9 cellular contexts compared by ENCODE assay signal in genomic region chr7:117993377-117994003, GRCh38.
DNase-seq lines count a peak whose midpoint lies in the region; ATAC-seq and TF ChIP-seq lines count a peak whose summit lies in the region.
"Had no signal": no experiment of that assay in that cellular context is flagged by ENCODE, and none has a peak within 500 bp of the region (broad histone marks: within the 10 kb centered on the region; RNA-seq: fewer than 3 reads in every experiment).

No MANE protein-coding gene starts in this region.

- H3K27me3 ChIP-seq in Loucy (ENCODE audit: insufficient read depth, low read length, poor library complexity, severe bottlenecking) (no peaks in the 10 kb centered on the region), suprapubic skin (no peaks in the 10 kb centered on the region)

- no peaks in the 10 kb centered on the region; the same call in 1 of the 2 replicates for H3K36me3 Mint-ChIP-seq in WTC11
- H3K36me3 Mint-ChIP-seq in activated naive CD4-positive, alpha-beta T cell treated with anti-CD3 and anti-CD28 coated beads, Interleukin-2, amount 10 ng/mL, durations not matched to agents 7 days and 5 days = no peaks in the 10 kb centered on the region

- DNase-seq in AG08396 (ENCODE audit: low spot score) = peak; percentile 29
- peak; percentile 78 for DNase-seq in HEK293T (ENCODE audit: extremely low spot score)
- peak; percentile 74 for DNase-seq in WTC11 (ENCODE audit: low spot score)
- DNase-seq in islet precursor cell = peak; percentile 89
- DNase-seq in activated naive CD4-positive, alpha-beta T cell treated with anti-CD3 and anti-CD28 coated beads, Interleukin-2, amount 10 ng/mL, durations not matched to agents 7 days and 5 days = no peak
- no peak for DNase-seq in suprapubic skin (ENCODE audit: low spot score in 2 of 2)
- DNase-seq: left cardiac atrium had no signal

- H3K27ac Mint-ChIP-seq in WTC11 = no peak overlapping the region
- no peak overlapping the region for H3K27ac Mint-ChIP-seq in activated naive CD4-positive, alpha-beta T cell treated with anti-CD3 and anti-CD28 coated beads, Interleukin-2, amount 10 ng/mL, durations not matched to agents 7 days and 5 days

- no peak for TF ChIP-seq POLR2A in suprapubic skin (IDR thresholded peaks at IDR 0.05)

- POLR2A ChIA-PET in HEK293T (lab: Yijun Ruan, JAX) (no interaction called here), WTC11 (lab: Charles Lee) (no interaction called here)

- no peaks in the 10 kb centered on the region for H3F3A ChIP-seq in Loucy (ENCODE audit: low read depth)

- no peaks in the 10 kb centered on the region for H3K27me3 Mint-ChIP-seq in WTC11 (ENCODE audit: low read depth)
- H3K27me3 Mint-ChIP-seq in activated naive CD4-positive, alpha-beta T cell treated with anti-CD3 and anti-CD28 coated beads, Interleukin-2, amount 10 ng/mL, durations not matched to agents 7 days and 5 days = no peaks in the 10 kb centered on the region

- H3K9ac ChIP-seq in Loucy (ENCODE audit: low read depth, low read length, poor library complexity, severe bottlenecking) = no peak overlapping the region

- H3K27ac ChIP-seq in suprapubic skin = no peak overlapping the region

- peaks cover 7% of the 10 kb centered on the region; the same call in 1 of the 2 replicates for H3K9me3 Mint-ChIP-seq in WTC11
- peaks cover 2% of the 10 kb centered on the region for H3K9me3 Mint-ChIP-seq in activated naive CD4-positive, alpha-beta T cell treated with anti-CD3 and anti-CD28 coated beads, Interleukin-2, amount 10 ng/mL, durations not matched to agents 7 days and 5 days

- CTCF ChIA-PET in HEK293T (lab: Yijun Ruan, JAX) (interaction anchor here (0.8 to 1.3 kb wide), 8 partner anchors 8 to 92 kb away, joined by 3 to 9 read pairs (median 3); no protein-coding TSS in a partner anchor), WTC11 (lab: Charles Lee) (interaction anchor here (0.6 to 1.8 kb wide), 35 partner anchors 10 to 380 kb away, joined by 3 to 21 read pairs (median 4); partner anchors contain the start of gene CTTNBP2)
- CTCF ChIA-PET in activated naive CD4-positive, alpha-beta T cell treated with anti-CD3 and anti-CD28 coated beads, Interleukin-2, amount 10 ng/mL, durations not matched to agents 7 days and 5 days (lab: Charles Lee) = interaction anchor here (0.8 kb wide), 1 partner anchor 30 kb away, joined by 4 read pairs; no protein-coding TSS in a partner anchor

- no peaks in the 10 kb centered on the region for H3K9me2 ChIP-seq in Loucy (replicated peaks; ENCODE audit: low read depth, low read length)

- no peaks in the 10 kb centered on the region for H3K36me3 ChIP-seq in Loucy (ENCODE audit: insufficient read depth, low read length)
- H3K36me3 ChIP-seq in suprapubic skin = no peaks in the 10 kb centered on the region

- no peak overlapping the region for H3K4me3 ChIP-seq in GM12875 (ENCODE audit: low read depth, low read length)
- H3K4me3 ChIP-seq in Loucy (ENCODE audit: low read length, poor library complexity, severe bottlenecking) = no peak overlapping the region
- no peak overlapping the region for H3K4me3 ChIP-seq in suprapubic skin

- no peaks in the 10 kb centered on the region for H3K79me2 ChIP-seq in Loucy (ENCODE audit: insufficient read depth, low read length)

- peak; percentile 60; the same call in 1 of the 2 replicates for TF ChIP-seq CTCF in GM12875 (IDR thresholded peaks at IDR 0.05; ENCODE audit: borderline replicate concordance, insufficient read depth, low read depth, low read length)
- peak; percentile 74 for TF ChIP-seq CTCF in Loucy (conservative IDR thresholded peaks at IDR 0.05; ENCODE audit: low read length)
- peak; percentile 56 for TF ChIP-seq CTCF in WTC11 (IDR thresholded peaks at IDR 0.05)
- peak in 1 of 2 donors; percentile 47 for TF ChIP-seq CTCF in suprapubic skin (IDR thresholded peaks at IDR 0.05)

- H3K4me1 ChIP-seq in Loucy (ENCODE audit: insufficient read depth, low read length, poor library complexity, severe bottlenecking) (no peaks in the 10 kb centered on the region), suprapubic skin (no peaks in the 10 kb centered on the region)

- no peaks in the 10 kb centered on the region for H4K20me1 ChIP-seq in Loucy (ENCODE audit: insufficient read depth, low read length, poor library complexity, severe bottlenecking)

- no peak overlapping the region; the same call in 1 of the 2 replicates for H3K4me3 Mint-ChIP-seq in WTC11
- H3K4me3 Mint-ChIP-seq in activated naive CD4-positive, alpha-beta T cell treated with anti-CD3 and anti-CD28 coated beads, Interleukin-2, amount 10 ng/mL, durations not matched to agents 7 days and 5 days = no peak overlapping the region

- H3K9me3 ChIP-seq in Loucy (ENCODE audit: insufficient read depth, low read depth, low read length) (no peaks in the 10 kb centered on the region), suprapubic skin (no peaks in the 10 kb centered on the region)

- no peak overlapping the region for H2AFZ ChIP-seq in Loucy (ENCODE audit: low read length)

- TF ChIP-seq EP300 in suprapubic skin (IDR thresholded peaks at IDR 0.05) = no peak

- peak; percentile 100 for ATAC-seq in WTC11

- H3K4me2 ChIP-seq in Loucy (ENCODE audit: low read depth, low read length, poor library complexity, severe bottlenecking) = no peak overlapping the region

- H3K4me1 Mint-ChIP-seq in WTC11 = peaks cover 21% of the 10 kb centered on the region
- H3K4me1 Mint-ChIP-seq in activated naive CD4-positive, alpha-beta T cell treated with anti-CD3 and anti-CD28 coated beads, Interleukin-2, amount 10 ng/mL, durations not matched to agents 7 days and 5 days = no peaks in the 10 kb centered on the region

TF ChIP-seq in HEK293T, 16 proteins besides CTCF, POLR2A, EP300 and RAD21:
- TF ChIP-seq ELF4 (IDR thresholded peaks at IDR 0.05) (no peak), PKNOX1 (IDR thresholded peaks at IDR 0.05) (no peak), FOXM1 (IDR thresholded peaks at IDR 0.05; ENCODE audit: borderline replicate concordance) (no peak), SUZ12 (IDR thresholded peaks at IDR 0.05) (no peak), NFRKB (IDR thresholded peaks at IDR 0.05) (no peak), SP1 (IDR thresholded peaks at IDR 0.05) (no peak), BHLHE40 (IDR thresholded peaks at IDR 0.05; ENCODE audit: borderline replicate concordance) (no peak), FOXA1 (IDR thresholded peaks at IDR 0.05) (no peak), ZNF384 (IDR thresholded peaks at IDR 0.05) (no peak), CTBP1 (IDR thresholded peaks at IDR 0.05; ENCODE audit: borderline replicate concordance) (no peak), ARNT (IDR thresholded peaks at IDR 0.05) (no peak), HDGF (IDR thresholded peaks at IDR 0.05; ENCODE audit: borderline replicate concordance) (no peak)

TF ChIP-seq in WTC11, 78 proteins besides CTCF, POLR2A, EP300 and RAD21 (continues in another document):
- TF ChIP-seq MAX (CRISPR knock-in tag; IDR thresholded peaks at IDR 0.05) (no peak), ZNF671 (CRISPR knock-in tag; IDR thresholded peaks at IDR 0.05) (no peak), PREB (CRISPR knock-in tag; IDR thresholded peaks at IDR 0.05; ENCODE audit: borderline replicate concordance) (no peak), MYBL2 (CRISPR knock-in tag; IDR thresholded peaks at IDR 0.05) (no peak), E2F1 (CRISPR knock-in tag; IDR thresholded peaks at IDR 0.05) (no peak), FOXK1 (CRISPR knock-in tag; IDR thresholded peaks at IDR 0.05) (no peak), IRF1 (CRISPR knock-in tag; IDR thresholded peaks at IDR 0.05) (no peak), ATF6 (CRISPR knock-in tag; IDR thresholded peaks at IDR 0.05) (no peak)

Comparison
In these comparisons a context has a peak if more than half of its experiments do, and no peak if none do; other contexts are left out.
1. DNase-seq: peak in AG08396 (single experiment), HEK293T (single experiment), WTC11 (single experiment) and islet precursor cell (single experiment); none in activated naive CD4-positive, alpha-beta T cell treated with anti-CD3 and anti-CD28 coated beads, Interleukin-2, amount 10 ng/mL, durations not matched to agents 7 days and 5 days (single experiment) and suprapubic skin (0 of 2).